15 cellular contexts compared by ENCODE assay signal in the genomic region with DNA sequence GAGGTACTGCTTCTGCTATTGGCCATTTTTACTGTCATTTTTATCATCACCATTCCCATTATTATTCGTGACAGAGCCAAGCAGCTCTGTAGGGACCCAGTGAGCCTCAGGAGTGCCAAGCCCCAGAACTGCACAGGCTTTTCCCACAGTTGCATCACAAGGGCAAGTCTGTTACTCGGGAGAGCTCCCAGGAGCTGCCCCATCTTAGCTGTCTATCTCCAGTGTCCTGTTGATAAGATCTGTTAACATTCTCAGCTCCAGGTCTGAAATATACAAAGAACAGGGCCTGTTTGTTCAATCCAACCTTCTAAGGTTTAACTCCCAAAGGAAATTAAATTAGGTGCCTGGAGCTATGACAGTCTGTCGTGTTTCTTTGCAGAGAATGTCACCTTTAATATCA.
"Had no signal": no experiment of that assay in that cellular context is flagged by ENCODE, and none has a peak within 500 bp of the region (broad histone marks: within the 10 kb centered on the region; RNA-seq: fewer than 3 reads in every experiment).

No MANE protein-coding gene starts in this region.

- H3K27me3 ChIP-seq: gastroesophageal sphincter, right atrium auricular region, upper lobe of left lung had no signal

- H3K27me3 Mint-ChIP-seq: activated CD4-positive, alpha-beta T cell treated with anti-CD3 and anti-CD28 coated beads, Interleukin-2, amount 10 ng/mL, durations not matched to agents 7 days and 5 days; activated naive CD8-positive, alpha-beta T cell treated with anti-CD3 and anti-CD28 coated beads, Interleukin-2, amount 10 ng/mL, durations not matched to agents 7 days and 5 days; dendritic cell treated with granulocyte-macrophage colony-stimulating factor and Interleukin-4, amounts not matched to agents 40 ng/mL and 50 ng/mL, for 4 days; progenitor cell of endocrine pancreas had no signal

- H3K27ac Mint-ChIP-seq: activated CD4-positive, alpha-beta T cell treated with anti-CD3 and anti-CD28 coated beads, Interleukin-2, amount 10 ng/mL, durations not matched to agents 7 days and 5 days; activated naive CD8-positive, alpha-beta T cell treated with anti-CD3 and anti-CD28 coated beads, Interleukin-2, amount 10 ng/mL, durations not matched to agents 7 days and 5 days; dendritic cell treated with granulocyte-macrophage colony-stimulating factor and Interleukin-4, amounts not matched to agents 40 ng/mL and 50 ng/mL, for 4 days; natural killer cell; progenitor cell of endocrine pancreas had no signal

- H3K36me3 Mint-ChIP-seq: activated naive CD8-positive, alpha-beta T cell treated with anti-CD3 and anti-CD28 coated beads, Interleukin-2, amount 10 ng/mL, durations not matched to agents 7 days and 5 days; natural killer cell had no signal

- H3K9me3 ChIP-seq: gastroesophageal sphincter, right atrium auricular region, upper lobe of left lung had no signal

- H3K9me3 Mint-ChIP-seq: activated CD4-positive, alpha-beta T cell treated with anti-CD3 and anti-CD28 coated beads, Interleukin-2, amount 10 ng/mL, durations not matched to agents 7 days and 5 days; activated naive CD8-positive, alpha-beta T cell treated with anti-CD3 and anti-CD28 coated beads, Interleukin-2, amount 10 ng/mL, durations not matched to agents 7 days and 5 days; dendritic cell treated with granulocyte-macrophage colony-stimulating factor and Interleukin-4, amounts not matched to agents 40 ng/mL and 50 ng/mL, for 4 days; natural killer cell had no signal

- H3K4me1 Mint-ChIP-seq: natural killer cell had no signal

- H3K4me3 Mint-ChIP-seq: activated CD4-positive, alpha-beta T cell treated with anti-CD3 and anti-CD28 coated beads, Interleukin-2, amount 10 ng/mL, durations not matched to agents 7 days and 5 days; activated naive CD8-positive, alpha-beta T cell treated with anti-CD3 and anti-CD28 coated beads, Interleukin-2, amount 10 ng/mL, durations not matched to agents 7 days and 5 days; dendritic cell treated with granulocyte-macrophage colony-stimulating factor and Interleukin-4, amounts not matched to agents 40 ng/mL and 50 ng/mL, for 4 days; natural killer cell had no signal

- DNase-seq: activated CD4-positive, alpha-beta T cell treated with anti-CD3 and anti-CD28 coated beads, Interleukin-2, amount 10 ng/mL, durations not matched to agents 7 days and 5 days; activated naive CD8-positive, alpha-beta T cell treated with anti-CD3 and anti-CD28 coated beads, Interleukin-2, amount 10 ng/mL, durations not matched to agents 7 days and 5 days; cerebellar nuclear complex; erythroblast; mesenchymal stem cell; natural killer cell; small intestine; stimulated activated CD4-positive, alpha-beta T cell treated with anti-CD3 and anti-CD28 coated beads, Interleukin-4, amount 100 ng/mL, for 4 hours; stimulated activated CD8-positive, alpha-beta memory T cell treated with anti-CD3 and anti-CD28 coated beads, Interleukin-4, amount 100 ng/mL, for 48 hours; stimulated activated naive CD8-positive, alpha-beta T cell treated with anti-CD3 and anti-CD28 coated beads, Interleukin-15, Interleukin-2, amounts not matched to agents 100 U/mL and 50 U/mL, for 24 hours; upper lobe of left lung had no signal

- H3K27ac ChIP-seq: right atrium auricular region had no signal

- H3K36me3 ChIP-seq: gastroesophageal sphincter, right atrium auricular region had no signal

- H3K4me3 ChIP-seq: gastroesophageal sphincter, right atrium auricular region, upper lobe of left lung had no signal
